ENCODE assay signal across 27 cellular contexts in genomic region chr17:47709594-47709993, GRCh38. TPM values are rescaled to one million over a fixed set of nuclear protein-coding genes. Genes with fewer than 3 reads are reported as not detected.
"Had no signal": no experiment of that assay in that cellular context is flagged by ENCODE, and none has a peak within 500 bp of the region (broad histone marks: within the 10 kb centered on the region; RNA-seq: fewer than 3 reads in every experiment).

No MANE protein-coding gene starts in this region.

- H3K9me3 Mint-ChIP-seq: activated CD8-positive, alpha-beta T cell treated with anti-CD3 and anti-CD28 coated beads for 36 hours; nephron; stimulated activated naive CD8-positive, alpha-beta T cell treated with anti-CD3 and anti-CD28 coated beads, Interleukin-15, Interleukin-2, amounts not matched to agents 100 ng/mL and 50 ng/mL, for 24 hours; T-cell had no signal

- H3K4me1 ChIP-seq: pancreas had no signal

- H3K4me2 ChIP-seq: hepatocyte had no signal

- H3K9me3 ChIP-seq: adrenal gland, ascending aorta, left ventricle myocardium inferior, neutrophil, pancreas, psoas muscle, right atrium auricular region, tibial artery had no signal

- H2AFZ ChIP-seq: hepatocyte had no signal

- H3K27ac Mint-ChIP-seq: activated CD8-positive, alpha-beta memory T cell treated with anti-CD3 and anti-CD28 coated beads, Interleukin-2, amount 10 ng/mL, durations not matched to agents 7 days and 5 days; nephron; stimulated activated naive CD8-positive, alpha-beta T cell treated with anti-CD3 and anti-CD28 coated beads, Interleukin-15, Interleukin-2, amounts not matched to agents 100 ng/mL and 50 ng/mL, for 24 hours; T-cell had no signal

- FAIRE-seq: frontal cortex, pancreas had no signal

- ATAC-seq: activated CD8-positive, alpha-beta memory T cell treated with anti-CD3 and anti-CD28 coated beads, Interleukin-2, amount 10 ng/mL, durations not matched to agents 7 days and 5 days; activated CD8-positive, alpha-beta T cell treated with anti-CD3 and anti-CD28 coated beads for 36 hours; T-cell had no signal

- H3K36me3 Mint-ChIP-seq: activated CD8-positive, alpha-beta memory T cell treated with anti-CD3 and anti-CD28 coated beads, Interleukin-2, amount 10 ng/mL, durations not matched to agents 7 days and 5 days had no signal

- H3K36me3 ChIP-seq: pancreas had no signal

- H3K4me3 ChIP-seq: hepatocyte had no signal

- H3K79me2 ChIP-seq: hepatocyte had no signal

- H3K27ac ChIP-seq: ascending aorta, hepatocyte, neutrophil, pancreas, psoas muscle, tibial artery had no signal

- H3K4me3 Mint-ChIP-seq: activated CD8-positive, alpha-beta memory T cell treated with anti-CD3 and anti-CD28 coated beads, Interleukin-2, amount 10 ng/mL, durations not matched to agents 7 days and 5 days; activated CD8-positive, alpha-beta T cell treated with anti-CD3 and anti-CD28 coated beads for 36 hours; nephron; stimulated activated naive CD8-positive, alpha-beta T cell treated with anti-CD3 and anti-CD28 coated beads, Interleukin-15, Interleukin-2, amounts not matched to agents 100 ng/mL and 50 ng/mL, for 24 hours; T-cell had no signal

- H3K27me3 Mint-ChIP-seq: activated CD8-positive, alpha-beta T cell treated with anti-CD3 and anti-CD28 coated beads for 36 hours; stimulated activated naive CD8-positive, alpha-beta T cell treated with anti-CD3 and anti-CD28 coated beads, Interleukin-15, Interleukin-2, amounts not matched to agents 100 ng/mL and 50 ng/mL, for 24 hours; T-cell had no signal

- DNase-seq: activated CD4-positive, alpha-beta T cell treated with anti-CD3 and anti-CD28 coated beads for 48 hours; activated CD4-positive, CD25-positive, alpha-beta regulatory T cell; activated CD8-positive, alpha-beta memory T cell treated with anti-CD3 and anti-CD28 coated beads, Interleukin-2, amount 10 ng/mL, durations not matched to agents 7 days and 5 days; activated CD8-positive, alpha-beta T cell treated with anti-CD3 and anti-CD28 coated beads for 36 hours; activated naive CD4-positive, alpha-beta T cell treated with Interleukin-2 at 50 U/mL for 16 hours; activated T-cell treated with anti-CD3 and anti-CD28 coated beads for 4 hours; central memory CD4-positive, alpha-beta T cell; dermis blood vessel endothelial cell; effector CD8-positive, alpha-beta T cell; stimulated activated CD4-positive, alpha-beta T cell treated with anti-CD3 and anti-CD28 coated beads, Interleukin-12 subunit alpha, Interleukin-12 subunit beta, amount 100 ng/mL, for 4 hours; stimulated activated CD4-positive, alpha-beta T cell treated with anti-CD3 and anti-CD28 coated beads, Interleukin-4, amount 100 ng/mL, for 4 hours; T-cell; T1000; tibial artery had no signal

- H3K27me3 ChIP-seq: adrenal gland, ascending aorta, pancreas, right atrium auricular region had no signal

RNA-seq across cellular contexts. Expression of gene TBX21, which starts 23.4 kb away (rescaled TPM):
- total RNA-seq: ascending aorta, dermis blood vessel endothelial cell, hepatocyte, lung microvascular endothelial cell, skeletal muscle tissue had no signal
- polyA plus RNA-seq: hepatocyte had no signal
